In the genomic region with DNA sequence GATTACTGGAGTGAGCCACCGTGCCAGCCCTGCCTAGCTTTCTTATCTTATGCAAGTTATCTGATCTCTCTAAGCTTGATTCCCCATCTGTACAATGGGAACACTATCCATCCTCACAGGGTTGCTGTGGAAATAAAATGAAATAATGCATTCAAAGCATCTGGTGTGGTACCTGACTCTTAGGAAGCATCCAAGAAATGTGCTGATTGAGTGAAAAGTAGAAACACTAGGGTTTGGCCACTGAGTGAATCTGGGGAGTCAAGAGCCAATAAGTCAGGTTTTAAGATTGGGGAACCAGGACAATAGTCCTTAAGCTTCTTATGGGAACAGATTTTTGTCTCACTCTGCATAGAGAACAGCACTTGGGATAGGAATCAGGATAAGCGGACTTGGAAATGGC, we compare ENCODE assay signal across 1 cellular context.
TF ChIP-seq lines count a peak whose summit lies in the region.

No MANE protein-coding gene starts in this region.

TF ChIP-seq in HepG2, 621 proteins besides CTCF, POLR2A, EP300 and RAD21:
- TF ChIP-seq MAFK (conservative IDR thresholded peaks at IDR 0.05 in 1 of 2, IDR thresholded peaks at IDR 0.05 in 1 of 2; ENCODE audit: low read length in 2 of 2) (peak; percentile 54 to 59), MAFF (IDR thresholded peaks at IDR 0.05; ENCODE audit: low read depth, low read length) (peak; percentile 37; the same call in 1 of the 2 replicates), ZNF792 (CRISPR knock-in tag; IDR thresholded peaks at IDR 0.05) (no peak)
